9 cellular contexts compared by ENCODE assay signal in genomic region chr4:158823461-158823873, GRCh38. TPM values are rescaled to one million over a fixed set of nuclear protein-coding genes. Genes with fewer than 3 reads are reported as not detected.
DNase-seq lines count a peak whose midpoint lies in the region; ATAC-seq, FAIRE-seq and TF ChIP-seq lines count a peak whose summit lies in the region.
"Had no signal": no experiment of that assay in that cellular context is flagged by ENCODE, and none has a peak within 500 bp of the region (broad histone marks: within the 10 kb centered on the region; RNA-seq: fewer than 3 reads in every experiment).

No MANE protein-coding gene starts in this region.

- H3K4me3 Mint-ChIP-seq in progenitor cell of endocrine pancreas (ENCODE audit: low read depth), result no peak overlapping the region

- H3K27me3 ChIP-seq in bronchial epithelial cell (ENCODE audit: control insufficient read depth, insufficient read depth, low read length) (no peaks in the 10 kb centered on the region), uterus (no peaks in the 10 kb centered on the region)

- H3K36me3 Mint-ChIP-seq in progenitor cell of endocrine pancreas (ENCODE audit: insufficient read depth), result no peaks in the 10 kb centered on the region

- no peaks in the 10 kb centered on the region for H3K4me1 ChIP-seq in uterus

- DNase-seq in activated CD4-positive, alpha-beta T cell treated with anti-CD3 and anti-CD28 coated beads for 48 hours, result peak; percentile 36
- no peak for DNase-seq in activated CD4-positive, alpha-beta T cell treated with anti-CD3 and anti-CD28 coated beads for 1 hour
- DNase-seq in bronchial epithelial cell (ENCODE audit: low read depth) (peak; percentile 58), progenitor cell of endocrine pancreas (ENCODE audit: low spot score, unreplicated experiment) (no peak), activated gamma-delta T cell treated with Interleukin-2 at 50 U/mL for 16 hours (no peak), AML-193 (lab: John Stamatoyannopoulos, UW) (no peak), uterus (no peak)
- DNase-seq: NCI-H1092 treated with DMSO at 0.1 percent for 48 hours had no signal

- H3K36me3 ChIP-seq in bronchial epithelial cell (ENCODE audit: control insufficient read depth, insufficient read depth, low read length) (no peaks in the 10 kb centered on the region), uterus (no peaks in the 10 kb centered on the region)

- ATAC-seq in HG02973 (IDR thresholded peaks at IDR 0.05; ENCODE audit: unreplicated experiment), result peak; percentile 27

- H3K9me3 ChIP-seq in uterus, result no peaks in the 10 kb centered on the region

- no peaks in the 10 kb centered on the region for H3K27me3 Mint-ChIP-seq in progenitor cell of endocrine pancreas

- peak overlapping the region; percentile 65 for H3K27ac Mint-ChIP-seq in progenitor cell of endocrine pancreas

- no peak overlapping the region for H3K27ac ChIP-seq in uterus

- TF ChIP-seq CTCF in bronchial epithelial cell (IDR thresholded peaks at IDR 0.05; ENCODE audit: insufficient read depth, low read length, severe bottlenecking) (no peak), progenitor cell of endocrine pancreas (IDR thresholded peaks at IDR 0.05; ENCODE audit: unreplicated experiment) (no peak), uterus (IDR thresholded peaks at IDR 0.05) (no peak)

- intact Hi-C loops in uterus (cut with DNase I; ENCODE audit: low total_unique reads), result no loop called here

- H3K9me3 Mint-ChIP-seq in progenitor cell of endocrine pancreas (ENCODE audit: low read depth), result no peaks in the 10 kb centered on the region

- no peak for FAIRE-seq in bronchial epithelial cell (lab: Jason Lieb, UNC)

- H3K4me3 ChIP-seq in bronchial epithelial cell (ENCODE audit: low read depth, low read length) (no peak overlapping the region), uterus (no peak overlapping the region)

- TF ChIP-seq POLR2A in uterus (IDR thresholded peaks at IDR 0.05), result no peak

- H3K4me1 Mint-ChIP-seq in progenitor cell of endocrine pancreas (ENCODE audit: low read depth), result peaks cover 67% of the 10 kb centered on the region

RNA-seq across cellular contexts. Expression of gene FNIP2, which starts 54.6 kb away (rescaled TPM):
- total RNA-seq in bronchial epithelial cell, result 16.5 and 16.6 TPM in 2 replicates
- 53.8 and 56.0 TPM in 2 replicates for total RNA-seq in progenitor cell of endocrine pancreas
- total RNA-seq in uterus, result 10 to 100 TPM in 3 of 4 donors, 1 to 10 TPM in 1; 8.5 to 61.9 (median 29.6) TPM

Comparison
In these comparisons a context has a peak if more than half of its experiments do, and no peak if none do; other contexts are left out.
1. DNase-seq: peak in activated CD4-positive, alpha-beta T cell treated with anti-CD3 and anti-CD28 coated beads for 48 hours (single experiment) and bronchial epithelial cell (single experiment); none in activated CD4-positive, alpha-beta T cell treated with anti-CD3 and anti-CD28 coated beads for 1 hour (single experiment), progenitor cell of endocrine pancreas (single experiment), activated gamma-delta T cell treated with Interleukin-2 at 50 U/mL for 16 hours (single experiment), AML-193 (0 of 2) and uterus (0 of 2).